ENCODE assay signal across 8 cellular contexts in genomic region chr2:74471332-74472065, GRCh38. TPM values are rescaled to one million over a fixed set of nuclear protein-coding genes. Genes with fewer than 3 reads are reported as not detected.
DNase-seq lines count a peak whose midpoint lies in the region; ATAC-seq and TF ChIP-seq lines count a peak whose summit lies in the region.

No MANE protein-coding gene starts in this region.

- H2BK15ac ChIP-seq in mesenchymal stem cell (ENCODE audit: low read depth, poor library complexity, severe bottlenecking) = no peak overlapping the region

- no peak overlapping the region for H2AK5ac ChIP-seq in mesenchymal stem cell (ENCODE audit: low read length, severe bottlenecking)

- H2BK120ac ChIP-seq in mesenchymal stem cell (ENCODE audit: low read depth, low read length) = no peak overlapping the region

- H3K4me2 ChIP-seq in mesenchymal stem cell (ENCODE audit: low read length, poor library complexity, severe bottlenecking) = peak overlapping the region; percentile 89

- H3K4me3 Mint-ChIP-seq in MCF 10A (ENCODE audit: unreplicated experiment) = peak overlapping the region; percentile 94

- in situ Hi-C loops in GM13976 (cut with MboI; ENCODE audit: low sequenced_read_pairs, unreplicated experiment) = no loop called here

- H3K4me1 Mint-ChIP-seq in MCF 10A (ENCODE audit: insufficient read depth, unreplicated experiment) = peaks cover 8% of the 10 kb centered on the region

- H3K14ac ChIP-seq in mesenchymal stem cell (ENCODE audit: low read length in 2 of 2) = peak overlapping the region in 1 of 2 experiments; percentile 100

- POLR2A ChIA-PET in MCF 10A (lab: Yijun Ruan, JAX) = interaction anchor here (1.1 to 5.7 kb wide), 6 partner anchors 11 to 61 kb away, joined by 3 to 84 read pairs (median 7); partner anchors contain the start of genes CCDC142, INO80B, TTC31 and WBP1

- peaks cover 4% of the 10 kb centered on the region for H3K79me1 ChIP-seq in mesenchymal stem cell (replicated peaks; ENCODE audit: low read length, poor library complexity, severe bottlenecking)

- ATAC-seq in Right ventricle myocardium inferior = no peak

- H3K18ac ChIP-seq in mesenchymal stem cell (ENCODE audit: low read depth in 1 of 2, low read length in 2 of 2) = peak overlapping the region; percentile 56 to 100

- 77% methylated on average over 9 of the region's 16 CpGs for WGBS in mesenchymal stem cell
- WGBS in urinary bladder = 59% methylated on average over 16 of the region's 16 CpGs

- no TSS peak for BruUV-seq in MCF 10A (replicated peaks; lab: Mats Ljungman, UMichigan)

- peak in 1 of 2 donors; percentile 7 for DNase-seq in cardiac muscle cell (ENCODE audit: low read depth in 1 of 2, low spot score in 1 of 2)
- no peak for DNase-seq in Right ventricle myocardium inferior (ENCODE audit: missing footprints)
- no peak for DNase-seq in MCF 10A (ENCODE audit: unreplicated experiment)
- no peak for DNase-seq in mesenchymal stem cell
- no peak for DNase-seq in GOT3 (lab: John Stamatoyannopoulos, UW)
- no peak for DNase-seq in GM13976 (ENCODE audit: low spot score)
- DNase-seq in occipital lobe (lab: John Stamatoyannopoulos, UW) = no peak

- no peak overlapping the region for H4K91ac ChIP-seq in mesenchymal stem cell (ENCODE audit: low read length)

- no peak overlapping the region for H2BK12ac ChIP-seq in mesenchymal stem cell (ENCODE audit: low read length in 2 of 2)

- H3K9me3 ChIP-seq in cardiac muscle cell (ENCODE audit: low read depth) (no peaks in the 10 kb centered on the region), mesenchymal stem cell (ENCODE audit: control insufficient read depth, low read length) (no peaks in the 10 kb centered on the region)

- H3K36me3 ChIP-seq in cardiac muscle cell (peaks cover 4% of the 10 kb centered on the region), mesenchymal stem cell (ENCODE audit: control insufficient read depth in 1 of 2, insufficient read depth in 2 of 2, low read depth in 1 of 2, low read length in 2 of 2) (peaks cover 19 to 22% of the 10 kb centered on the region in 2 experiments), urinary bladder (ENCODE audit: insufficient read depth) (peaks cover 2% of the 10 kb centered on the region)

- intact Hi-C loops in Right ventricle myocardium inferior (cut with DNase I) = no loop called here
- intact Hi-C loops in MCF 10A (cut with micrococcal nuclease) = no loop called here

- H3K36me3 Mint-ChIP-seq in MCF 10A (ENCODE audit: insufficient read depth, unreplicated experiment) = peaks cover 30% of the 10 kb centered on the region

- H3K27me3 Mint-ChIP-seq in MCF 10A (ENCODE audit: insufficient read depth, unreplicated experiment) = no peaks in the 10 kb centered on the region

- H3K4me1 ChIP-seq in cardiac muscle cell (ENCODE audit: low read depth) = peaks cover 12% of the 10 kb centered on the region
- peaks cover 11% of the 10 kb centered on the region for H3K4me1 ChIP-seq in mesenchymal stem cell (ENCODE audit: control insufficient read depth, insufficient read depth, low read depth, low read length)
- H3K4me1 ChIP-seq in urinary bladder (ENCODE audit: insufficient read depth) = peaks cover 2% of the 10 kb centered on the region

- H3K27ac ChIP-seq in cardiac muscle cell = peak overlapping the region; percentile 84
- peak overlapping the region; percentile 95 for H3K27ac ChIP-seq in mesenchymal stem cell (ENCODE audit: low read length, poor library complexity, severe bottlenecking)
- H3K27ac ChIP-seq in urinary bladder (ENCODE audit: low read depth) = peak overlapping the region; percentile 77

- H3K9me3 Mint-ChIP-seq in MCF 10A (ENCODE audit: unreplicated experiment) = no peaks in the 10 kb centered on the region

- H3K4ac ChIP-seq in mesenchymal stem cell (ENCODE audit: low read depth in 1 of 2, low read length in 2 of 2) = peak overlapping the region in 1 of 2 experiments; percentile 99

- H3K27me3 ChIP-seq in cardiac muscle cell (no peaks in the 10 kb centered on the region), mesenchymal stem cell (ENCODE audit: control insufficient read depth in 1 of 2, insufficient read depth in 1 of 2, low read length in 2 of 2) (no peaks in the 10 kb centered on the region)

- H2AFZ ChIP-seq in mesenchymal stem cell (ENCODE audit: low read depth, low read length) = no peak overlapping the region

- no peak overlapping the region for H3K23ac ChIP-seq in mesenchymal stem cell (ENCODE audit: low read length in 2 of 2)

- TF ChIP-seq CTCF in cardiac muscle cell (IDR thresholded peaks at IDR 0.05; ENCODE audit: low read depth, low read length) = no peak
- TF ChIP-seq CTCF in MCF 10A (IDR thresholded peaks at IDR 0.05; ENCODE audit: unreplicated experiment) = no peak
- no peak for TF ChIP-seq CTCF in GM13976 (IDR thresholded peaks at IDR 0.05; ENCODE audit: borderline replicate concordance, control extremely low read depth, extremely low read depth, insufficient read depth, missing control alignments)

- no peak overlapping the region for H4K8ac ChIP-seq in mesenchymal stem cell (ENCODE audit: low read length)

- no peak overlapping the region for H2BK5ac ChIP-seq in mesenchymal stem cell (ENCODE audit: low read depth, low read length, poor library complexity, severe bottlenecking)

- peak overlapping the region; percentile 86 for H3K9ac ChIP-seq in mesenchymal stem cell (ENCODE audit: low read length)

- peak overlapping the region; percentile 40 for H3K4me3 ChIP-seq in cardiac muscle cell
- peak overlapping the region; percentile 79 to 89 for H3K4me3 ChIP-seq in mesenchymal stem cell (ENCODE audit: insufficient read depth in 1 of 2, low read depth in 1 of 2, low read length in 2 of 2)
- H3K4me3 ChIP-seq in urinary bladder (ENCODE audit: low read depth, low read length) = peak overlapping the region; percentile 45

- CTCF ChIA-PET in MCF 10A (lab: Yijun Ruan, JAX) = interaction anchor here (0.6 to 0.7 kb wide), 4 partner anchors 10 to 123 kb away, joined by 3 to 5 read pairs (median 4); partner anchors contain the start of gene INO80B

- H3K27ac Mint-ChIP-seq in MCF 10A (ENCODE audit: low read depth, unreplicated experiment) = peak overlapping the region; percentile 97

RNA-seq across cellular contexts. Expression of gene MRPL53, which starts 1.0 kb away (rescaled TPM):
- total RNA-seq in cardiac muscle cell = 50.8 and 50.9 TPM in 2 replicates
- 132 and 140 TPM in 2 replicates for polyA plus RNA-seq in cardiac muscle cell
- total RNA-seq in Right ventricle myocardium inferior = 167 TPM
- total RNA-seq in MCF 10A (2022) = 115 and 123 TPM in 2 replicates
- polyA plus RNA-seq in mesenchymal stem cell (2013, experiment 1 of 2) = 124 TPM
- 133 TPM for polyA plus RNA-seq in mesenchymal stem cell (2013, experiment 2 of 2)
- 14.0 TPM for total RNA-seq in urinary bladder
- 75.2 TPM for polyA plus RNA-seq in urinary bladder
- total RNA-seq in occipital lobe = 11.5 TPM

RNA-seq across cellular contexts. Expression of gene MOGS, which starts 6.3 kb away (rescaled TPM):
- total RNA-seq in cardiac muscle cell (58.5 and 67.3 TPM in 2 replicates), Right ventricle myocardium inferior (20.7 TPM), MCF 10A (2022) (60.4 and 67.9 TPM in 2 replicates), urinary bladder (28.4 TPM), occipital lobe (22.5 TPM)
- polyA plus RNA-seq in cardiac muscle cell (31.9 and 50.1 TPM in 2 replicates), urinary bladder (27.2 TPM)
- 68.5 TPM for polyA plus RNA-seq in mesenchymal stem cell (2013, experiment 1 of 2)
- 70.5 TPM for polyA plus RNA-seq in mesenchymal stem cell (2013, experiment 2 of 2)

RNA-seq across cellular contexts. Expression of gene CCDC142, which starts 11.3 kb away (rescaled TPM):
- total RNA-seq in cardiac muscle cell (18.1 and 33.5 TPM in 2 replicates), Right ventricle myocardium inferior (8.3 TPM), MCF 10A (2022) (10.1 and 16.4 TPM in 2 replicates), urinary bladder (28.2 TPM), occipital lobe (35.6 TPM)
- polyA plus RNA-seq in cardiac muscle cell (16.8 and 23.4 TPM in 2 replicates), urinary bladder (7.0 TPM)
- polyA plus RNA-seq in mesenchymal stem cell (2013, experiment 1 of 2) = 5.0 TPM
- 5.2 TPM for polyA plus RNA-seq in mesenchymal stem cell (2013, experiment 2 of 2)

RNA-seq across cellular contexts. Expression of gene TTC31, which starts 11.4 kb away (rescaled TPM):
- total RNA-seq in cardiac muscle cell (16.8 and 32.9 TPM in 2 replicates), Right ventricle myocardium inferior (12.2 TPM), MCF 10A (2022) (17.6 and 18.1 TPM in 2 replicates), urinary bladder (10.8 TPM), occipital lobe (5.9 TPM)
- polyA plus RNA-seq in cardiac muscle cell (23.0 and 29.1 TPM in 2 replicates), urinary bladder (20.9 TPM)
- polyA plus RNA-seq in mesenchymal stem cell (2013, experiment 1 of 2) = 11.1 TPM
- 10.9 TPM for polyA plus RNA-seq in mesenchymal stem cell (2013, experiment 2 of 2)

RNA-seq across cellular contexts. Expression of gene WBP1, which starts 13.3 kb away (rescaled TPM):
- total RNA-seq in cardiac muscle cell (168 and 174 TPM in 2 replicates), Right ventricle myocardium inferior (44.3 TPM), MCF 10A (2022) (45.7 and 46.5 TPM in 2 replicates), urinary bladder (23.1 TPM), occipital lobe (23.6 TPM)
- polyA plus RNA-seq in cardiac muscle cell (156 and 170 TPM in 2 replicates), urinary bladder (99.3 TPM)
- 90.3 TPM for polyA plus RNA-seq in mesenchymal stem cell (2013, experiment 1 of 2)
- polyA plus RNA-seq in mesenchymal stem cell (2013, experiment 2 of 2) = 87.0 TPM
